In the genomic region with DNA sequence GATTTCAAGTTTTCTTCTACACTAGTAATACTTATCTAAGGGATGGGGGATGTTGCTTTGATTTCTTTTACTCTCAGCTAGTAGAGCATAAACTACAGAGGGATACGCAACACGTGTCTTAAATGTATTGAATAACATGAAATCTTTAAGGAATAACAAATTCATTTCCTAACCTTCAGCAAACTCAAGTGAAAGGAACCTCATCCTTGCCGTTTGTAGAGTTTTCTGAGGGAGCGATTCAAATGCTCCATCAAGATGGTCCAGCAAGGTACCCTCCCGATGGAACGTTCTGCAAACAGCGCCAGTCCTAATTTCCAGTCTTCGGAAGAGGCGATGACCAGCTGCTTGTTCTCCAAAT, we compare ENCODE assay signal across 11 cellular contexts.
DNase-seq lines count a peak whose midpoint lies in the region; ATAC-seq and TF ChIP-seq lines count a peak whose summit lies in the region.
"Had no signal": no experiment of that assay in that cellular context is flagged by ENCODE, and none has a peak within 500 bp of the region (broad histone marks: within the 10 kb centered on the region; RNA-seq: fewer than 3 reads in every experiment).

No MANE protein-coding gene starts in this region.

- no peaks in the 10 kb centered on the region for H3K4me1 ChIP-seq in RWPE2 (ENCODE audit: insufficient read depth, poor library complexity, severe bottlenecking)
- peaks cover 4% of the 10 kb centered on the region for H3K4me1 ChIP-seq in left ventricle myocardium inferior
- no peaks in the 10 kb centered on the region for H3K4me1 ChIP-seq in prostate gland (replicated peaks)
- H3K4me1 ChIP-seq: HAP-1 had no signal

- CTCF ChIA-PET in activated CD4-positive, alpha-beta memory T cell treated with anti-CD3 and anti-CD28 coated beads, Interleukin-2, amount 10 ng/mL, durations not matched to agents 7 days and 5 days (lab: Charles Lee): interaction anchor here (1.2 to 3.7 kb wide), 4 partner anchors 10 to 457 kb away, joined by 3 to 30 read pairs (median 6); no protein-coding TSS in a partner anchor

- peak; percentile 85 for TF ChIP-seq CTCF in RWPE2 (IDR thresholded peaks at IDR 0.05; ENCODE audit: poor library complexity, severe bottlenecking)
- TF ChIP-seq CTCF in endothelial cell (IDR thresholded peaks at IDR 0.05; ENCODE audit: unreplicated experiment): peak; percentile 47
- TF ChIP-seq CTCF in left ventricle myocardium inferior (IDR thresholded peaks at IDR 0.05; ENCODE audit: borderline replicate concordance): no peak
- TF ChIP-seq CTCF in prostate gland (IDR thresholded peaks at IDR 0.05): no peak

- H3K9me3 ChIP-seq in RWPE2 (ENCODE audit: severe bottlenecking): no peaks in the 10 kb centered on the region
- no peaks in the 10 kb centered on the region for H3K9me3 ChIP-seq in left ventricle myocardium inferior (replicated peaks)
- H3K9me3 ChIP-seq in prostate gland: no peaks in the 10 kb centered on the region
- H3K9me3 ChIP-seq: BLaER1 treated with 17β-estradiol and CSF1 and Interleukin-3, amounts not matched to agents 10 nM and 100 nM; HAP-1 had no signal

- TF ChIP-seq POLR2A in prostate gland (IDR thresholded peaks at IDR 0.05): no peak

- no peaks in the 10 kb centered on the region for H3K9me3 Mint-ChIP-seq in endothelial cell (ENCODE audit: unreplicated experiment)
- no peaks in the 10 kb centered on the region for H3K9me3 Mint-ChIP-seq in activated CD4-positive, alpha-beta memory T cell treated with anti-CD3 and anti-CD28 coated beads, Interleukin-2, amount 10 ng/mL, durations not matched to agents 7 days and 5 days

- peaks cover 8% of the 10 kb centered on the region for H3K27me3 Mint-ChIP-seq in endothelial cell (ENCODE audit: unreplicated experiment)
- H3K27me3 Mint-ChIP-seq in activated CD4-positive, alpha-beta memory T cell treated with anti-CD3 and anti-CD28 coated beads, Interleukin-2, amount 10 ng/mL, durations not matched to agents 7 days and 5 days: peaks cover 8% of the 10 kb centered on the region

- 47% methylated on average over 9 of the region's 9 CpGs for WGBS in prostate gland

- intact Hi-C loops in left ventricle myocardium inferior (cut with micrococcal nuclease): loop anchor here (5.0 to 10.0 kb wide), 2 partner anchors 78 to 455 kb away; no protein-coding TSS in a partner anchor
- intact Hi-C loops in prostate gland (cut with DNase I): loop anchor here (2.0 to 5.0 kb wide), 4 partner anchors 74 to 1030 kb away; no protein-coding TSS in a partner anchor

- H3K27me3 ChIP-seq in RWPE2 (ENCODE audit: insufficient read depth, poor library complexity, severe bottlenecking): peaks cover 35% of the 10 kb centered on the region
- peaks cover 75% of the 10 kb centered on the region for H3K27me3 ChIP-seq in left ventricle myocardium inferior (ENCODE audit: low read depth)
- no peaks in the 10 kb centered on the region for H3K27me3 ChIP-seq in prostate gland (replicated peaks; ENCODE audit: insufficient read depth)
- H3K27me3 ChIP-seq: BLaER1 treated with 17β-estradiol and CSF1 and Interleukin-3, amounts not matched to agents 10 nM and 100 nM had no signal

- peak; percentile 40 for DNase-seq in DMS 273 (lab: John Stamatoyannopoulos, UW; ENCODE audit: unreplicated experiment)
- DNase-seq in DMS 273 treated with DMSO at 0.1 percent for 48 hours (lab: John Stamatoyannopoulos, UW): no peak
- DNase-seq in RWPE2 (ENCODE audit: low spot score): no peak
- no peak for DNase-seq in endothelial cell (ENCODE audit: low spot score)
- DNase-seq in left ventricle myocardium inferior: no peak
- DNase-seq in activated CD4-positive, alpha-beta memory T cell treated with anti-CD3 and anti-CD28 coated beads, Interleukin-2, amount 10 ng/mL, durations not matched to agents 7 days and 5 days: no peak
- no peak for DNase-seq in prostate gland (ENCODE audit: low spot score)
- DNase-seq: 8988T had no signal

- no peaks in the 10 kb centered on the region for H3K36me3 Mint-ChIP-seq in endothelial cell (ENCODE audit: low read depth, unreplicated experiment)
- H3K36me3 Mint-ChIP-seq in activated CD4-positive, alpha-beta memory T cell treated with anti-CD3 and anti-CD28 coated beads, Interleukin-2, amount 10 ng/mL, durations not matched to agents 7 days and 5 days (ENCODE audit: low read depth): no peaks in the 10 kb centered on the region

- POLR2A ChIA-PET in activated CD4-positive, alpha-beta memory T cell treated with anti-CD3 and anti-CD28 coated beads, Interleukin-2, amount 10 ng/mL, durations not matched to agents 7 days and 5 days (lab: Charles Lee): no interaction called here

- no peak overlapping the region for H3K27ac Mint-ChIP-seq in endothelial cell (ENCODE audit: unreplicated experiment)
- no peak overlapping the region for H3K27ac Mint-ChIP-seq in activated CD4-positive, alpha-beta memory T cell treated with anti-CD3 and anti-CD28 coated beads, Interleukin-2, amount 10 ng/mL, durations not matched to agents 7 days and 5 days

- H3K4me3 Mint-ChIP-seq in endothelial cell (ENCODE audit: unreplicated experiment): no peak overlapping the region
- H3K4me3 Mint-ChIP-seq in activated CD4-positive, alpha-beta memory T cell treated with anti-CD3 and anti-CD28 coated beads, Interleukin-2, amount 10 ng/mL, durations not matched to agents 7 days and 5 days: no peak overlapping the region

- H3K27ac ChIP-seq in RWPE2 (ENCODE audit: poor library complexity, severe bottlenecking) (no peak overlapping the region), left ventricle myocardium inferior (replicated peaks) (no peak overlapping the region), prostate gland (no peak overlapping the region)
- H3K27ac ChIP-seq: BLaER1 treated with 17β-estradiol and CSF1 and Interleukin-3, amounts not matched to agents 10 nM and 100 nM had no signal

- no peak for ATAC-seq in RWPE2 (ENCODE audit: low read depth)
- no peak for ATAC-seq in GM18909 (IDR thresholded peaks at IDR 0.05; ENCODE audit: poor library complexity, unreplicated experiment)

- H3K4me3 ChIP-seq in RWPE2 (ENCODE audit: severe bottlenecking) (no peak overlapping the region), left ventricle myocardium inferior (no peak overlapping the region), prostate gland (no peak overlapping the region)
- H3K4me3 ChIP-seq: BLaER1 treated with 17β-estradiol and CSF1 and Interleukin-3, amounts not matched to agents 10 nM and 100 nM; HAP-1 had no signal

- H3K4me1 Mint-ChIP-seq in endothelial cell (ENCODE audit: unreplicated experiment): peaks cover 13% of the 10 kb centered on the region
- no peaks in the 10 kb centered on the region for H3K4me1 Mint-ChIP-seq in activated CD4-positive, alpha-beta memory T cell treated with anti-CD3 and anti-CD28 coated beads, Interleukin-2, amount 10 ng/mL, durations not matched to agents 7 days and 5 days

- no peaks in the 10 kb centered on the region for H3K36me3 ChIP-seq in RWPE2 (ENCODE audit: low read depth)
- H3K36me3 ChIP-seq in left ventricle myocardium inferior: no peaks in the 10 kb centered on the region
- no peaks in the 10 kb centered on the region for H3K36me3 ChIP-seq in prostate gland
- H3K36me3 ChIP-seq: BLaER1 treated with 17β-estradiol and CSF1 and Interleukin-3, amounts not matched to agents 10 nM and 100 nM; HAP-1 had no signal

Comparison
In these comparisons a context has a peak if more than half of its experiments do, and no peak if none do; other contexts are left out.
1. CTCF ChIP-seq: peak in RWPE2 (single experiment) and endothelial cell (single experiment); none in left ventricle myocardium inferior (single experiment) and prostate gland (0 of 4).